Comparison of ENCODE assay signal across 9 cellular contexts in genomic region chr11:123166095-123166559, GRCh38. TPM values are rescaled to one million over a fixed set of nuclear protein-coding genes. Genes with fewer than 3 reads are reported as not detected.
DNase-seq lines count a peak whose midpoint lies in the region; ATAC-seq, FAIRE-seq and TF ChIP-seq lines count a peak whose summit lies in the region.
"Had no signal": no experiment of that assay in that cellular context is flagged by ENCODE, and none has a peak within 500 bp of the region (broad histone marks: within the 10 kb centered on the region; RNA-seq: fewer than 3 reads in every experiment).

No MANE protein-coding gene starts in this region.

- CTCF ChIA-PET in mammary epithelial cell (lab: Charles Lee; ENCODE audit: low non-redundant PET), result interaction anchor here (0.5 to 1.3 kb wide), 6 partner anchors 19 to 107 kb away, joined by 3 to 9 read pairs (median 3); no protein-coding TSS in a partner anchor

- 12% methylated on average over 9 of the region's 10 CpGs for WGBS in mammary epithelial cell (ENCODE audit: low coverage, missing lambda C conversion rate)
- WGBS in mesendoderm (ENCODE audit: extremely low coverage, insufficient coverage, low lambda C conversion rate), result no CpG with 5 or more reads among the region's 10 CpGs

- TF ChIP-seq CTCF in mammary epithelial cell (conservative IDR thresholded peaks at IDR 0.05 in 1 of 2, IDR thresholded peaks at IDR 0.05 in 1 of 2; ENCODE audit: extremely low read depth in 1 of 2, insufficient read depth in 1 of 2, low read depth in 1 of 2, low read length in 2 of 2), result peak; percentile 87 to 88

- H2BK5ac ChIP-seq in mesendoderm (ENCODE audit: low read length), result no peak overlapping the region

- ATAC-seq in HG03442 (IDR thresholded peaks at IDR 0.05; ENCODE audit: unreplicated experiment), result no peak

- H3K9ac ChIP-seq in Karpas-422 (ENCODE audit: low read length) (no peak overlapping the region), mammary epithelial cell (ENCODE audit: insufficient read depth, low read length) (no peak overlapping the region), mesendoderm (ENCODE audit: low read length) (peak overlapping the region; percentile 16)

- no peaks in the 10 kb centered on the region for H3K9me2 ChIP-seq in Karpas-422 (replicated peaks; ENCODE audit: insufficient read depth, low read length)

- H3K4me2 ChIP-seq in Karpas-422 (ENCODE audit: low read depth, low read length, poor library complexity, severe bottlenecking) (no peak overlapping the region), mammary epithelial cell (ENCODE audit: insufficient read depth, low read depth, low read length) (peak overlapping the region; percentile 6), mesendoderm (ENCODE audit: low read length) (no peak overlapping the region)

- BruUV-seq in mammary epithelial cell (replicated peaks; lab: Mats Ljungman, UMichigan), result no TSS peak

- H3K27ac ChIP-seq in Karpas-422 (ENCODE audit: low read length), result no peak overlapping the region
- peak overlapping the region; percentile 45 for H3K27ac ChIP-seq in mammary epithelial cell (ENCODE audit: insufficient read depth, low read depth, low read length)
- peak overlapping the region; percentile 4 for H3K27ac ChIP-seq in mesendoderm (ENCODE audit: low read depth, low read length)

- peaks cover 11% of the 10 kb centered on the region for H3K79me1 ChIP-seq in mesendoderm (ENCODE audit: low read length)

- H4K20me1 ChIP-seq in Karpas-422 (ENCODE audit: insufficient read depth, low read depth, low read length) (no peaks in the 10 kb centered on the region), mammary epithelial cell (ENCODE audit: insufficient read depth, low read length) (no peaks in the 10 kb centered on the region)

- H3K56ac ChIP-seq in mesendoderm (ENCODE audit: low read length), result peak overlapping the region; percentile 59

- no peak overlapping the region for H3K4ac ChIP-seq in mesendoderm (ENCODE audit: low read depth, low read length)

- no peak for FAIRE-seq in H54 (lab: Jason Lieb, UNC)
- FAIRE-seq: islet of Langerhans had no signal

- dilution Hi-C loops in mammary epithelial cell (cut with HindIII; ENCODE audit: low sequenced_read_pairs), result loop anchor here (5.0 kb wide), 1 partner anchor 86 kb away; no protein-coding TSS in a partner anchor

- DNase-seq in EL (peak; percentile 46), Karpas-422 (peak; percentile 57), mammary epithelial cell (peak; percentile 66), mesendoderm (peak; percentile 97), H54 (ENCODE audit: insufficient read length, low spot score) (no peak), HuH-7.5 (ENCODE audit: low spot score) (no peak), NCI-H128 (lab: John Stamatoyannopoulos, UW; ENCODE audit: unreplicated experiment) (no peak)

- no peak overlapping the region for H2BK15ac ChIP-seq in mesendoderm (replicated peaks; ENCODE audit: low read depth)

- no peak overlapping the region for H3K18ac ChIP-seq in mesendoderm (ENCODE audit: low read length)

- no peak overlapping the region for H2AFZ ChIP-seq in Karpas-422 (ENCODE audit: low read length)
- peak overlapping the region; percentile 29 for H2AFZ ChIP-seq in mammary epithelial cell (ENCODE audit: low read depth, low read length)

- intact Hi-C loops in mammary epithelial cell (cut with micrococcal nuclease), result loop anchor here (1.0 kb wide), 3 partner anchors 28 to 81 kb away; no protein-coding TSS in a partner anchor

- H2BK120ac ChIP-seq in mesendoderm (ENCODE audit: low read depth, low read length), result no peak overlapping the region

- H4K8ac ChIP-seq in mesendoderm (ENCODE audit: low read depth, low read length), result no peak overlapping the region

- H3K9me3 ChIP-seq in Karpas-422 (ENCODE audit: low read length) (no peaks in the 10 kb centered on the region), mammary epithelial cell (replicated peaks; ENCODE audit: insufficient read depth, low read length) (no peaks in the 10 kb centered on the region)

- H3K27me3 ChIP-seq in Karpas-422 (ENCODE audit: low read length) (no peaks in the 10 kb centered on the region), mammary epithelial cell (ENCODE audit: insufficient read depth, low read length) (no peaks in the 10 kb centered on the region), mesendoderm (ENCODE audit: insufficient read depth, low read length, poor library complexity) (no peaks in the 10 kb centered on the region)

- no peaks in the 10 kb centered on the region for H3K79me2 ChIP-seq in Karpas-422 (ENCODE audit: low read length)
- H3K79me2 ChIP-seq in mammary epithelial cell (ENCODE audit: insufficient read depth, low read length), result peaks cover 56% of the 10 kb centered on the region
- no peaks in the 10 kb centered on the region for H3K79me2 ChIP-seq in mesendoderm (ENCODE audit: control insufficient read depth, insufficient read depth, low read length)

- no peak overlapping the region for H3K23ac ChIP-seq in mesendoderm (ENCODE audit: low read length)

- H3K4me1 ChIP-seq in Karpas-422 (ENCODE audit: low read length) (peaks cover 5% of the 10 kb centered on the region), mammary epithelial cell (ENCODE audit: insufficient read depth, low read length) (peaks cover 15% of the 10 kb centered on the region), mesendoderm (ENCODE audit: control insufficient read depth, low read depth, low read length) (peaks cover 21% of the 10 kb centered on the region)

- no peak for TF ChIP-seq POLR2A in H54 (IDR thresholded peaks at IDR 0.05; ENCODE audit: low read depth, low read length)

- H3K4me3 ChIP-seq in Karpas-422 (ENCODE audit: low read length) (no peak overlapping the region), mammary epithelial cell (replicated peaks in 1 of 3; ENCODE audit: insufficient read depth in 1 of 3, low read depth in 2 of 3, low read length in 3 of 3) (no peak overlapping the region), mesendoderm (ENCODE audit: low read length) (no peak overlapping the region)

- no peak overlapping the region for H4K5ac ChIP-seq in mesendoderm (ENCODE audit: low read length)

- no peak overlapping the region for H2AK5ac ChIP-seq in mesendoderm (ENCODE audit: low read length)

- in situ Hi-C loops in mammary epithelial cell (cut with MboI; ENCODE audit: low sequenced_read_pairs in 2 of 2), result loop anchor here in 1 of 2 donors (10.0 kb wide), 1 partner anchor 79 kb away; no protein-coding TSS in a partner anchor

- H3K36me3 ChIP-seq in Karpas-422 (ENCODE audit: insufficient read depth, low read length), result no peaks in the 10 kb centered on the region
- peaks cover 1% of the 10 kb centered on the region for H3K36me3 ChIP-seq in mammary epithelial cell (ENCODE audit: insufficient read depth, low read length)
- no peaks in the 10 kb centered on the region for H3K36me3 ChIP-seq in mesendoderm (ENCODE audit: control insufficient read depth, insufficient read depth, low read length)

RNA-seq across cellular contexts. Expression of gene CLMP, which starts 28.9 kb away (rescaled TPM):
- not detected in 2 replicates for total RNA-seq in Karpas-422 (2014; rRNA removed; shearing (Covaris generic); ENCODE audit: low replicate concordance)
- total RNA-seq in mammary epithelial cell, result 100 to 1,000 TPM; 110 to 175 TPM
- polyA plus RNA-seq in mammary epithelial cell, result 95.5 TPM
- polyA minus RNA-seq in mammary epithelial cell, result 121 TPM
- polyA plus RNA-seq in mesendoderm (2013, experiment 1 of 2), result 35.1 TPM
- 38.9 TPM for polyA plus RNA-seq in mesendoderm (2013, experiment 2 of 2)

Comparison
In these comparisons a context has a peak if more than half of its experiments do, and no peak if none do; other contexts are left out.
1. DNase-seq: peak in EL (single experiment), Karpas-422 (single experiment), mammary epithelial cell (single experiment) and mesendoderm (single experiment); none in H54 (single experiment), HuH-7.5 (single experiment) and NCI-H128 (single experiment).
2. RNA of gene CLMP, which starts 28.9 kb away (total RNA-seq): 110 to 175 TPM in mammary epithelial cell; not detected in Karpas-422; every median in the first group is over 100 times any median in the second.